13 cellular contexts compared by ENCODE assay signal in the genomic region with DNA sequence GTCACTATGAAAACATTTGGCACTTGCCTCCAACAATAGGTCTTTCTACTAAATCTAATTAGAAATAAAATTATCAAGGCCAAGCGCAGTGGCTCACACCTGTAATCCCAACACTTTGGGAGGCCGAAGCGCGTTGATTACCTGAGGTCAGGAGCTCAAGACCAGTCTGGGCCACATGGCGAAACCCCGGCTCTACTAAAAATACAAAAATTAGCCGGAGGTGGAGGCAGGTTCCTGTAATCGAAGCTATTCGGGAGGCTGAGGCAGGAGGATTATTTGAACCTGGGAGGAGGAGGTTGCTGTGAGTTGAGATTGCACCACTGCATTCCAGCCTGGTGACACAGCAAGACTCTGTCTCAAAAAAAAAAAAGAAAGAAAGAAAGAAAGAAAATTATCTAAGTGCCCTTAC. TPM values are rescaled to one million over a fixed set of nuclear protein-coding genes. Genes with fewer than 3 reads are reported as not detected.
DNase-seq lines count a peak whose midpoint lies in the region; TF ChIP-seq lines count a peak whose summit lies in the region.
"Had no signal": no experiment of that assay in that cellular context is flagged by ENCODE, and none has a peak within 500 bp of the region (broad histone marks: within the 10 kb centered on the region; RNA-seq: fewer than 3 reads in every experiment).

No MANE protein-coding gene starts in this region.

- H4K20me1 ChIP-seq in osteoblast (ENCODE audit: insufficient read depth, low read length), result no peaks in the 10 kb centered on the region

- peak overlapping the region; percentile 27 for H3K4me2 ChIP-seq in osteoblast (ENCODE audit: insufficient read depth, low read length)

- H3K9me3 Mint-ChIP-seq in CD14-positive monocyte, result no peaks in the 10 kb centered on the region
- H3K9me3 Mint-ChIP-seq: CD8-positive, alpha-beta T cell had no signal

- peak overlapping the region in 3 of 4 donors; percentile 75 to 97 (median 96) for H3K27ac ChIP-seq in Peyer's patch
- H3K27ac ChIP-seq in dorsolateral prefrontal cortex, result peak overlapping the region in 32 of 59 donors; percentile 13 to 99 (median 98)
- H3K27ac ChIP-seq in osteoblast (ENCODE audit: low read depth, low read length), result peak overlapping the region; percentile 100

- intact Hi-C loops in CD14-positive monocyte (cut with micrococcal nuclease) (loop anchor here (5.0 kb wide), 1 partner anchor 35 kb away; no protein-coding TSS in a partner anchor), dorsolateral prefrontal cortex (cut with DNase I) (loop anchor here (2.0 kb wide), 3 partner anchors 19 to 39 kb away; no protein-coding TSS in a partner anchor)

- no peak for TF ChIP-seq CTCF in CD14-positive monocyte (IDR thresholded peaks at IDR 0.05)
- no peak for TF ChIP-seq CTCF in Peyer's patch (IDR thresholded peaks at IDR 0.05)
- TF ChIP-seq CTCF in dorsolateral prefrontal cortex (IDR thresholded peaks at IDR 0.05 in 54 of 56, conservative IDR thresholded peaks at IDR 0.05 in 2 of 56; ENCODE audit: low read depth in 1 of 56, partially characterized antibody in 56 of 56), result no peak
- TF ChIP-seq CTCF in osteoblast (IDR thresholded peaks at IDR 0.05; ENCODE audit: extremely low read depth, low read depth, low read length), result no peak

- H3K9me3 ChIP-seq in Peyer's patch, result no peaks in the 10 kb centered on the region
- H3K9me3 ChIP-seq in osteoblast (ENCODE audit: low read depth, low read length), result no peaks in the 10 kb centered on the region

- H3K36me3 ChIP-seq in Peyer's patch, result no peaks in the 10 kb centered on the region
- H3K36me3 ChIP-seq in osteoblast (ENCODE audit: insufficient read depth, low read length), result no peaks in the 10 kb centered on the region
- no peaks in the 10 kb centered on the region for H3K36me3 ChIP-seq in H7 (replicated peaks; ENCODE audit: control insufficient read depth, insufficient read depth, low read length)

- H3K27me3 Mint-ChIP-seq in CD14-positive monocyte (ENCODE audit: low read depth in 3 of 3), result no peaks in the 10 kb centered on the region

- H3K4me1 ChIP-seq in Peyer's patch (peaks cover 0 to 10% (median 2%) of the 10 kb centered on the region in 4 donors), osteoblast (ENCODE audit: insufficient read depth, low read length) (peaks cover 55% of the 10 kb centered on the region)

- no peak overlapping the region for H3K4me3 Mint-ChIP-seq in CD14-positive monocyte
- H3K4me3 Mint-ChIP-seq: memory B cell had no signal

- H3K27me3 ChIP-seq in Peyer's patch, result no peaks in the 10 kb centered on the region
- no peaks in the 10 kb centered on the region for H3K27me3 ChIP-seq in dorsolateral prefrontal cortex
- H3K27me3 ChIP-seq in osteoblast (ENCODE audit: insufficient read depth, low read length), result no peaks in the 10 kb centered on the region
- H3K27me3 ChIP-seq in H7 (ENCODE audit: control insufficient read depth, insufficient read depth, low read length), result peaks cover 25% of the 10 kb centered on the region

- DNase-seq in CD14-positive monocyte (ENCODE audit: low spot score), result no peak
- no peak for DNase-seq in Peyer's patch
- no peak for DNase-seq in dorsolateral prefrontal cortex
- no peak for DNase-seq in osteoblast (ENCODE audit: insufficient read length, low spot score, missing footprints)
- no peak for DNase-seq in COR-L47 (lab: John Stamatoyannopoulos, UW)
- DNase-seq in SW480 (ENCODE audit: low spot score), result no peak
- DNase-seq in H7, result no peak
- no peak for DNase-seq in central memory CD4-positive, alpha-beta T cell
- DNase-seq: CD8-positive, alpha-beta T cell; NCI-H1048; NCI-H69 had no signal

- no peak overlapping the region for H2AFZ ChIP-seq in osteoblast (ENCODE audit: low read length)

- no peak for TF ChIP-seq POLR2A in Peyer's patch (IDR thresholded peaks at IDR 0.05)

- peaks cover 7% of the 10 kb centered on the region for H3K79me2 ChIP-seq in osteoblast (ENCODE audit: insufficient read depth, low read length)

- no peaks in the 10 kb centered on the region for H3K36me3 Mint-ChIP-seq in CD14-positive monocyte
- H3K36me3 Mint-ChIP-seq: CD8-positive, alpha-beta T cell had no signal

- peak overlapping the region; percentile 86 to 97 (median 96) for H3K27ac Mint-ChIP-seq in CD14-positive monocyte
- H3K27ac Mint-ChIP-seq: CD8-positive, alpha-beta T cell; memory B cell had no signal

- H3K4me3 ChIP-seq in Peyer's patch, result no peak overlapping the region
- H3K4me3 ChIP-seq in dorsolateral prefrontal cortex, result no peak overlapping the region
- H3K4me3 ChIP-seq in osteoblast (ENCODE audit: insufficient read depth, low read length), result no peak overlapping the region
- no peak overlapping the region for H3K4me3 ChIP-seq in H7 (ENCODE audit: insufficient read depth, low read depth, low read length)

- H3K4me1 Mint-ChIP-seq in CD14-positive monocyte, result peaks cover 52% of the 10 kb centered on the region

RNA-seq across cellular contexts. Expression of gene PLD1, which starts 1.6 kb away (rescaled TPM):
- polyA plus RNA-seq in CD14-positive monocyte, result 1 to 10 TPM; 5.1 to 5.8 TPM
- total RNA-seq in Peyer's patch, result 100 to 1,000 TPM; 120 to 218 (median 187) TPM
- total RNA-seq in dorsolateral prefrontal cortex, result 100 to 1,000 TPM in 2 of 120 experiments, 10 to 100 TPM in 118; 16.2 to 167 (median 39.0) TPM
- 18.1 and 29.5 TPM in 2 replicates for total RNA-seq in osteoblast
- total RNA-seq in H7 (2014; rRNA removed; shearing (Covaris generic)), result 2.3 and 2.7 TPM in 2 replicates

RNA-seq across cellular contexts. Expression of gene TMEM212, which starts 31.2 kb away (rescaled TPM):
- polyA plus RNA-seq in CD14-positive monocyte, result not detected
- total RNA-seq in Peyer's patch (not detected), dorsolateral prefrontal cortex (1 to 10 TPM in 47 of 120 experiments, under 1 TPM in 16, not detected in 57; 0.22 to 5.6 (median 1.4) TPM), osteoblast (not detected in 2 replicates)
- total RNA-seq in H7 (2014; rRNA removed; shearing (Covaris generic)), result not detected in 2 replicates
- total RNA-seq: CD8-positive, alpha-beta T cell; frontal cortex had no signal
